ENCODE assay signal across 9 cellular contexts in genomic region chr22:17777005-17777716, GRCh38. TPM values are rescaled to one million over a fixed set of nuclear protein-coding genes. Genes with fewer than 3 reads are reported as not detected.
DNase-seq lines count a peak whose midpoint lies in the region; ATAC-seq, FAIRE-seq and TF ChIP-seq lines count a peak whose summit lies in the region.
"Had no signal": no experiment of that assay in that cellular context is flagged by ENCODE, and none has a peak within 500 bp of the region (broad histone marks: within the 10 kb centered on the region; RNA-seq: fewer than 3 reads in every experiment).

No MANE protein-coding gene starts in this region.

- peaks cover 0 to 14% of the 10 kb centered on the region in 2 experiments for H3K27me3 ChIP-seq in mesenchymal stem cell (ENCODE audit: control insufficient read depth in 1 of 2, insufficient read depth in 1 of 2, low read length in 2 of 2)
- peaks cover 0 to 35% of the 10 kb centered on the region in 2 donors for H3K27me3 ChIP-seq in tibial artery

- H3K9me3 Mint-ChIP-seq in activated T-cell treated with anti-CD3 and anti-CD28 coated beads, Interleukin-2, amount 50 U/mL, for 72 hours, result no peaks in the 10 kb centered on the region

- DNase-seq in GM19239 (ENCODE audit: insufficient read length, low spot score) (peak; percentile 88), NOMO-1 treated with dmso at 0.1 percent for 144 hours (lab: John Stamatoyannopoulos, UW; ENCODE audit: unreplicated experiment) (peak; percentile 75), mesenchymal stem cell (no peak), tibial artery (no peak), NCI-H524 (lab: John Stamatoyannopoulos, UW) (no peak), COLO829 (ENCODE audit: low spot score) (no peak)
- DNase-seq in activated T-cell treated with anti-CD3 and anti-CD28 coated beads, Interleukin-2, amount 50 U/mL, for 72 hours, result peak; percentile 71 to 77

- H3K4me1 Mint-ChIP-seq in activated T-cell treated with anti-CD3 and anti-CD28 coated beads, Interleukin-2, amount 50 U/mL, for 72 hours (ENCODE audit: low read depth), result peaks cover 78% of the 10 kb centered on the region

- H2BK15ac ChIP-seq in mesenchymal stem cell (ENCODE audit: low read depth, poor library complexity, severe bottlenecking), result no peak overlapping the region

- no peak for TF ChIP-seq CTCF in tibial artery (IDR thresholded peaks at IDR 0.05)

- H3K79me1 ChIP-seq in mesenchymal stem cell (replicated peaks; ENCODE audit: low read length, poor library complexity, severe bottlenecking), result peaks cover 8% of the 10 kb centered on the region

- no peak overlapping the region for H2AFZ ChIP-seq in mesenchymal stem cell (ENCODE audit: low read depth, low read length)

- H3K36me3 ChIP-seq in mesenchymal stem cell (ENCODE audit: control insufficient read depth in 1 of 2, insufficient read depth in 2 of 2, low read depth in 1 of 2, low read length in 2 of 2) (no peaks in the 10 kb centered on the region), tibial artery (no peaks in the 10 kb centered on the region)

- H3K27ac ChIP-seq in mesenchymal stem cell (ENCODE audit: low read length, poor library complexity, severe bottlenecking) (no peak overlapping the region), tibial artery (no peak overlapping the region)

- peak overlapping the region; percentile 80 to 98 for H3K4me3 Mint-ChIP-seq in activated T-cell treated with anti-CD3 and anti-CD28 coated beads, Interleukin-2, amount 50 U/mL, for 72 hours

- peaks cover 39% of the 10 kb centered on the region for H3K4me1 ChIP-seq in mesenchymal stem cell (ENCODE audit: control insufficient read depth, insufficient read depth, low read depth, low read length)
- H3K4me1 ChIP-seq in tibial artery, result peaks cover 0 to 32% (median 22%) of the 10 kb centered on the region in 4 donors

- H3K36me3 Mint-ChIP-seq in activated T-cell treated with anti-CD3 and anti-CD28 coated beads, Interleukin-2, amount 50 U/mL, for 72 hours (ENCODE audit: insufficient read depth in 2 of 2), result no peaks in the 10 kb centered on the region

- H2BK120ac ChIP-seq in mesenchymal stem cell (ENCODE audit: low read depth, low read length), result no peak overlapping the region

- H3K27me3 Mint-ChIP-seq in activated T-cell treated with anti-CD3 and anti-CD28 coated beads, Interleukin-2, amount 50 U/mL, for 72 hours (ENCODE audit: low read depth), result no peaks in the 10 kb centered on the region

- peak overlapping the region; percentile 20 for H3K9ac ChIP-seq in mesenchymal stem cell (ENCODE audit: low read length)

- no peak overlapping the region for H3K18ac ChIP-seq in mesenchymal stem cell (ENCODE audit: low read depth in 1 of 2, low read length in 2 of 2)

- peak overlapping the region; percentile 98 for H3K27ac Mint-ChIP-seq in activated T-cell treated with anti-CD3 and anti-CD28 coated beads, Interleukin-2, amount 50 U/mL, for 72 hours

- H3K4me2 ChIP-seq in mesenchymal stem cell (ENCODE audit: low read length, poor library complexity, severe bottlenecking), result no peak overlapping the region

- 84% methylated on average over 27 of the region's 27 CpGs for WGBS in mesenchymal stem cell

- H4K8ac ChIP-seq in mesenchymal stem cell (ENCODE audit: low read length), result no peak overlapping the region

- H2BK12ac ChIP-seq in mesenchymal stem cell (ENCODE audit: low read length in 2 of 2), result no peak overlapping the region

- FAIRE-seq in GM19239 (lab: Jason Lieb, UNC), result peak; percentile 95

- no peak overlapping the region for H3K4me3 ChIP-seq in mesenchymal stem cell (ENCODE audit: insufficient read depth in 1 of 2, low read depth in 1 of 2, low read length in 2 of 2)
- H3K4me3 ChIP-seq in tibial artery, result peak overlapping the region; percentile 21 to 27

- H3K14ac ChIP-seq in mesenchymal stem cell (ENCODE audit: low read length in 2 of 2), result no peak overlapping the region

- H3K9me3 ChIP-seq in mesenchymal stem cell (ENCODE audit: control insufficient read depth, low read length), result no peaks in the 10 kb centered on the region
- no peaks in the 10 kb centered on the region for H3K9me3 ChIP-seq in tibial artery

- H4K91ac ChIP-seq in mesenchymal stem cell (ENCODE audit: low read length), result no peak overlapping the region

- intact Hi-C loops in tibial artery (cut with DNase I; ENCODE audit: low total_unique reads), result no loop called here

- H3K4ac ChIP-seq in mesenchymal stem cell (ENCODE audit: low read depth in 1 of 2, low read length in 2 of 2), result no peak overlapping the region

- ATAC-seq in activated T-cell treated with anti-CD3 and anti-CD28 coated beads, Interleukin-2, amount 50 U/mL, for 72 hours (replicated peaks in 1 of 2), result peak; percentile 43 to 52
- ATAC-seq in GM18520 (IDR thresholded peaks at IDR 0.05; ENCODE audit: unreplicated experiment), result no peak
- ATAC-seq: left colon had no signal

- no peak overlapping the region for H2AK5ac ChIP-seq in mesenchymal stem cell (ENCODE audit: low read length, severe bottlenecking)

- no peak overlapping the region for H2BK5ac ChIP-seq in mesenchymal stem cell (ENCODE audit: low read depth, low read length, poor library complexity, severe bottlenecking)

- H3K23ac ChIP-seq in mesenchymal stem cell (ENCODE audit: low read length in 2 of 2), result no peak overlapping the region

RNA-seq across cellular contexts. Expression of gene BID, which starts 2.9 kb away (rescaled TPM):
- total RNA-seq in activated T-cell treated with anti-CD3 and anti-CD28 coated beads, Interleukin-2, amount 50 U/mL, for 72 hours, result 10 to 100 TPM in 1 of 2 donors, 1 to 10 TPM in 1; 7.7 to 11.6 TPM
- 25.7 TPM for polyA plus RNA-seq in mesenchymal stem cell (2013, experiment 1 of 2)
- 25.8 TPM for polyA plus RNA-seq in mesenchymal stem cell (2013, experiment 2 of 2)

Comparison
In these comparisons a context has a peak if more than half of its experiments do, and no peak if none do; other contexts are left out.
1. DNase-seq: peak in GM19239 (single experiment), NOMO-1 treated with dmso at 0.1 percent for 144 hours (single experiment) and activated T-cell treated with anti-CD3 and anti-CD28 coated beads, Interleukin-2, amount 50 U/mL, for 72 hours (2 of 2); none in mesenchymal stem cell (single experiment), tibial artery (0 of 2), NCI-H524 (0 of 2) and COLO829 (single experiment).
2. H3K4me3 ChIP-seq: peak in tibial artery (2 of 2); none in mesenchymal stem cell (0 of 2).